Comparison of ENCODE assay signal across 26 cellular contexts in the genomic region with DNA sequence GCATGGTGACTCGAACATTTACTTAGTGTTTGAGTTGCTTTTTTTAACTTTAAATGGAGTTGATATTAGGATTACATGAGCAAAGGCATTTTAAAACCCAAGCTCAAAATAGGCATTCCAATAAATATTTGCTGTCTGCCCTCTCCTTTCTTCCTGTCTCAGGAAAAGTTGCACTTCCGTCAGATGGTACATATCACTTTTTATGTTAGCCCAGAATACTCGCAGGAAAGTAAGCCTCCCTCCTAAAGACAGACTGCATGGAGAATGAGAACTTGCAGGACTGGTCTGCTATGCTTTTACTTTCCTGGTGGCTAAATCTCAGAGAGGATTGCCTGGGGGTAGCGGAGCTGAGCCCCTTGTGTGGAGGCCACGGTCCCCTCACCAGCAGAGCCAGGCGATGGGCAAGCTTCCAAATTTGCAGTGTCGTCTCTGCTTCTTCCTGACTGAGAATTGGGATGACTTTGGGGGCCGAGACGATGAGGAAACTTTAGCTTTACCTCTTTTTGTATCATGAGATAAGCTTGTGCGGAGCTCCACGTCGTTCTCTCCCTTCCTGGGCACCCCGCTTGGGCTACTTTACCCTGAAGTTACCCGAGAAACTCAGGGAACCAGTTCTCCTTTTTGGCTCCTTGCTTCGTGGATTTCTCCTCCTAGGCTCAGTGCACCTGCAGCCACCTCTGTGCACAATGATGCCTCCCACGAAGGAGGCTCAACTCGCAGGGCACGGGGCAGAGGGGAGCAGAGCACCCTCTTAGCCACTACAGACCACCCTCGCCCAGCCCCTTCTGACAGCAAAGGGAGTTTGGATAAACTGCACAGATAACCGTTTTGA.
DNase-seq lines count a peak whose midpoint lies in the region; ATAC-seq, FAIRE-seq and TF ChIP-seq lines count a peak whose summit lies in the region.
"Had no signal": no experiment of that assay in that cellular context is flagged by ENCODE, and none has a peak within 500 bp of the region (broad histone marks: within the 10 kb centered on the region; RNA-seq: fewer than 3 reads in every experiment).

No MANE protein-coding gene starts in this region.

- no peak overlapping the region for H4K5ac ChIP-seq in H1 (ENCODE audit: insufficient read length, low read depth, low read length)

- peaks cover 0 to 6% (median 0%) of the 10 kb centered on the region in 5 donors for H3K27me3 Mint-ChIP-seq in naive thymus-derived CD4-positive, alpha-beta T cell
- H3K27me3 Mint-ChIP-seq in immature natural killer cell (ENCODE audit: low read depth in 3 of 3) = peaks cover 0 to 5% (median 3%) of the 10 kb centered on the region in 3 donors
- H3K27me3 Mint-ChIP-seq: activated CD4-positive, alpha-beta memory T cell treated with anti-CD3 and anti-CD28 coated beads for 36 hours; activated naive CD8-positive, alpha-beta T cell treated with anti-CD3 and anti-CD28 coated beads, Interleukin-2, amount 10 ng/mL, durations not matched to agents 7 days and 5 days; T-cell had no signal

- peaks cover 0 to 2% (median 0%) of the 10 kb centered on the region in 11 donors for H3K9me3 Mint-ChIP-seq in naive thymus-derived CD4-positive, alpha-beta T cell
- peaks cover 0 to 1% (median 0%) of the 10 kb centered on the region in 6 donors for H3K9me3 Mint-ChIP-seq in immature natural killer cell
- H3K9me3 Mint-ChIP-seq: activated CD4-positive, alpha-beta memory T cell treated with anti-CD3 and anti-CD28 coated beads for 36 hours; activated naive CD8-positive, alpha-beta T cell treated with anti-CD3 and anti-CD28 coated beads, Interleukin-2, amount 10 ng/mL, durations not matched to agents 7 days and 5 days; H9; T-cell had no signal

- H3K79me2 ChIP-seq in MM.1S (ENCODE audit: low read length) = peaks cover 47% of the 10 kb centered on the region
- H3K79me2 ChIP-seq in H1 (ENCODE audit: control insufficient read depth in 1 of 2, insufficient read depth in 2 of 2, low read length in 2 of 2) = no peaks in the 10 kb centered on the region

- no peak for ATAC-seq in naive thymus-derived CD4-positive, alpha-beta T cell
- ATAC-seq in HG02610 (IDR thresholded peaks at IDR 0.05; ENCODE audit: unreplicated experiment) (no peak), GM18498 (IDR thresholded peaks at IDR 0.05; ENCODE audit: unreplicated experiment) (no peak)
- ATAC-seq: activated CD4-positive, CD25-positive, alpha-beta regulatory T cell treated with anti-CD3 and anti-CD28 coated beads, Interleukin-2, amount 50 U/mL, for 24 hours; T-cell had no signal

- no peak overlapping the region for H3K14ac ChIP-seq in H1 (ENCODE audit: insufficient read length)

- TF ChIP-seq CTCF in MM.1S (IDR thresholded peaks at IDR 0.05; ENCODE audit: low read length) (no peak), H1 (IDR thresholded peaks at IDR 0.05; ENCODE audit: control extremely low read depth in 1 of 3, insufficient read depth in 1 of 3, low read depth in 1 of 3, low read length in 3 of 3) (no peak)

- no peaks in the 10 kb centered on the region; the same call in 1 of the 2 replicates for H3K23me2 ChIP-seq in H1 (ENCODE audit: low read depth, low read length)

- peak overlapping the region in 2 of 10 donors; percentile 17 to 85 for H3K4me3 Mint-ChIP-seq in naive thymus-derived CD4-positive, alpha-beta T cell
- H3K4me3 Mint-ChIP-seq in immature natural killer cell = no peak overlapping the region
- H3K4me3 Mint-ChIP-seq: activated CD4-positive, alpha-beta memory T cell treated with anti-CD3 and anti-CD28 coated beads for 36 hours; activated naive CD8-positive, alpha-beta T cell treated with anti-CD3 and anti-CD28 coated beads, Interleukin-2, amount 10 ng/mL, durations not matched to agents 7 days and 5 days; H9 had no signal

- 92% methylated on average over 20 of the region's 20 CpGs; no CpG with 5 or more reads in 1 of the 2 experiments for WGBS in H1 (ENCODE audit: extremely low coverage in 1 of 2, insufficient coverage in 1 of 2, insufficient read length in 1 of 2, insufficient replicate concordance in 2 of 2, low coverage in 1 of 2, low lambda C conversion rate in 2 of 2, missing lambda C conversion rate in 1 of 2), 2 experiments

- peak overlapping the region; percentile 97 for H3K4me2 ChIP-seq in BLaER1
- H3K4me2 ChIP-seq in MM.1S (ENCODE audit: low read depth, low read length) = peak overlapping the region; percentile 42; the same call in 1 of the 2 replicates
- no peak overlapping the region for H3K4me2 ChIP-seq in H1 (ENCODE audit: insufficient read depth in 1 of 2, low read depth in 2 of 2, low read length in 2 of 2)

- no peak overlapping the region for H3K18ac ChIP-seq in H1 (ENCODE audit: extremely low read depth, low read length)

- DNase-seq in MM.1S (no peak), H1 (ENCODE audit: low read depth in 1 of 2, low spot score in 2 of 2) (peak in 1 of 2 experiments; percentile 34), immature natural killer cell (no peak), GOT3 (lab: John Stamatoyannopoulos, UW) (no peak)
- peak in 1 of 9 donors; percentile 3 for DNase-seq in naive thymus-derived CD4-positive, alpha-beta T cell
- DNase-seq: activated CD4-positive, alpha-beta memory T cell treated with anti-CD3 and anti-CD28 coated beads for 36 hours; activated effector memory CD4-positive, alpha-beta T cell treated with Interleukin-2 at 50 U/mL for 16 hours; activated naive CD8-positive, alpha-beta T cell treated with anti-CD3 and anti-CD28 coated beads, Interleukin-2, amount 10 ng/mL, durations not matched to agents 7 days and 5 days; AML-193; COR-L47; DMS53; NCI-H1417; NCI-H2081; NCI-H2227 treated with DMSO at 0.1 percent for 48 hours; NCI-H69; T-cell had no signal

- no peak overlapping the region for H2BK12ac ChIP-seq in H1 (ENCODE audit: low read depth, low read length)

- H3K79me1 ChIP-seq in H1 (ENCODE audit: low read depth, low read length) = no peaks in the 10 kb centered on the region

- no peak overlapping the region for H2BK20ac ChIP-seq in H1 (ENCODE audit: low read length)

- peaks cover 23 to 55% (median 48%) of the 10 kb centered on the region in 7 donors for H3K4me1 Mint-ChIP-seq in naive thymus-derived CD4-positive, alpha-beta T cell
- H3K4me1 Mint-ChIP-seq in immature natural killer cell = peaks cover 34 to 40% of the 10 kb centered on the region in 2 donors

- H2AK5ac ChIP-seq in H1 (ENCODE audit: low read depth, low read length) = no peak overlapping the region

- POLR2A ChIA-PET in H1 (lab: Charles Lee; ENCODE audit: partially characterized antibody) = no interaction called here
- POLR2A ChIA-PET in naive thymus-derived CD4-positive, alpha-beta T cell (lab: Charles Lee) = interaction anchor here (0.9 kb wide), 1 partner anchor 213 kb away, joined by 3 read pairs; no protein-coding TSS in a partner anchor

- no peak overlapping the region for H3K4ac ChIP-seq in H1 (replicated peaks; ENCODE audit: insufficient read length, low read depth, low read length)

- no peak overlapping the region for H2BK5ac ChIP-seq in H1 (ENCODE audit: low read depth, low read length)

- H2BK15ac ChIP-seq in H1 (ENCODE audit: low read length) = no peak overlapping the region

- peak overlapping the region in 7 of 9 donors; percentile 19 to 96 (median 68) for H3K27ac Mint-ChIP-seq in naive thymus-derived CD4-positive, alpha-beta T cell
- peak overlapping the region in 1 of 6 donors; percentile 25 for H3K27ac Mint-ChIP-seq in immature natural killer cell
- H3K27ac Mint-ChIP-seq: activated CD4-positive, alpha-beta memory T cell treated with anti-CD3 and anti-CD28 coated beads for 36 hours; activated naive CD8-positive, alpha-beta T cell treated with anti-CD3 and anti-CD28 coated beads, Interleukin-2, amount 10 ng/mL, durations not matched to agents 7 days and 5 days; T-cell had no signal

- H3K9me3 ChIP-seq in BLaER1 (peaks cover 1% of the 10 kb centered on the region), MM.1S (replicated peaks; ENCODE audit: insufficient read depth, low read length) (no peaks in the 10 kb centered on the region), H1 (ENCODE audit: insufficient read depth in 2 of 2, low read depth in 1 of 2, low read length in 1 of 2) (peaks cover 0 to 5% of the 10 kb centered on the region in 2 experiments; a peak in 2 of 4 replicates)
- no peaks in the 10 kb centered on the region for H3K9me3 ChIP-seq in naive thymus-derived CD4-positive, alpha-beta T cell (ENCODE audit: control insufficient read depth in 2 of 3, low read length in 3 of 3)
- H3K9me3 ChIP-seq: ascending aorta had no signal

- H3K4me3 ChIP-seq in BLaER1 (no peak overlapping the region), MM.1S (ENCODE audit: low read length) (peak overlapping the region; percentile 16; the same call in 1 of the 2 replicates), H1 (ENCODE audit: extremely low read depth in 1 of 4, insufficient read depth in 2 of 4, low read depth in 3 of 4, low read length in 4 of 4) (no peak overlapping the region)
- H3K4me3 ChIP-seq in naive thymus-derived CD4-positive, alpha-beta T cell (ENCODE audit: low read length) = no peak overlapping the region
- H3K4me3 ChIP-seq: ascending aorta, tibial nerve had no signal

- no peaks in the 10 kb centered on the region for H3K9me2 ChIP-seq in MM.1S (replicated peaks; ENCODE audit: insufficient read depth, low read length)

- H4K8ac ChIP-seq in H1 (ENCODE audit: extremely low read depth, insufficient read depth, low read length) = peak overlapping the region; percentile 37; the same call in 1 of the 2 replicates

- no peak for TF ChIP-seq POLR2A in H1 (IDR thresholded peaks at IDR 0.05; ENCODE audit: control extremely low read depth in 1 of 2, low read depth in 2 of 2, low read length in 2 of 2)

- CTCF ChIA-PET in H1 (lab: Charles Lee; ENCODE audit: partially characterized antibody) = interaction anchor here (0.8 to 1.3 kb wide), 2 partner anchors 19 to 158 kb away, joined by 3 read pairs; no protein-coding TSS in a partner anchor
- CTCF ChIA-PET in naive thymus-derived CD4-positive, alpha-beta T cell (lab: Charles Lee) = no interaction called here

- intact Hi-C loops in naive thymus-derived CD4-positive, alpha-beta T cell (cut with micrococcal nuclease) = no loop called here

- H2BK120ac ChIP-seq in H1 (replicated peaks; ENCODE audit: low read depth, low read length) = no peak overlapping the region

- no peak for TF ChIP-seq EP300 in H1 (IDR thresholded peaks at IDR 0.05; ENCODE audit: borderline replicate concordance in 1 of 2, low read depth in 2 of 2, low read length in 2 of 2)

- peak overlapping the region; percentile 0; the same call in 1 of the 2 replicates for H3K9ac ChIP-seq in BLaER1
- peak overlapping the region; percentile 36; the same call in 1 of the 2 replicates for H3K9ac ChIP-seq in MM.1S (ENCODE audit: low read length)
- H3K9ac ChIP-seq in H1 (replicated peaks in 1 of 4; ENCODE audit: extremely low read depth in 1 of 4, low read depth in 3 of 4, low read length in 3 of 4) = no peak overlapping the region

- H4K20me1 ChIP-seq in BLaER1 = no peaks in the 10 kb centered on the region
- H4K20me1 ChIP-seq in MM.1S (ENCODE audit: insufficient read depth, low read length) = no peaks in the 10 kb centered on the region
- H4K20me1 ChIP-seq in H1 (replicated peaks in 1 of 2; ENCODE audit: control insufficient read depth in 1 of 2, insufficient read depth in 2 of 2, low read length in 2 of 2) = no peaks in the 10 kb centered on the region

- no peak overlapping the region for H4K91ac ChIP-seq in H1 (replicated peaks; ENCODE audit: insufficient read length, low read length)

- no peak overlapping the region for H3K56ac ChIP-seq in H1 (replicated peaks; ENCODE audit: insufficient read length, low read depth, low read length)

- peaks cover 38% of the 10 kb centered on the region for H3F3A ChIP-seq in MM.1S (ENCODE audit: insufficient read depth, low read length)

- no peak for FAIRE-seq in H1 (lab: Jason Lieb, UNC)
- FAIRE-seq: A204.1, G401.6 had no signal

- H3K36me3 ChIP-seq in BLaER1 = peaks cover 18% of the 10 kb centered on the region
- H3K36me3 ChIP-seq in MM.1S (replicated peaks; ENCODE audit: insufficient read depth, low read length) = no peaks in the 10 kb centered on the region
- H3K36me3 ChIP-seq in H1 (ENCODE audit: control insufficient read depth in 2 of 4, insufficient read depth in 4 of 4, low read length in 3 of 4) = no peaks in the 10 kb centered on the region
- H3K36me3 ChIP-seq in naive thymus-derived CD4-positive, alpha-beta T cell (ENCODE audit: control insufficient read depth in 2 of 3, insufficient read depth in 3 of 3, low read length in 3 of 3) = no peaks in the 10 kb centered on the region
- H3K36me3 ChIP-seq: ascending aorta, tibial nerve had no signal

- H3K27me3 ChIP-seq in BLaER1 (no peaks in the 10 kb centered on the region), MM.1S (replicated peaks; ENCODE audit: insufficient read depth, low read length) (no peaks in the 10 kb centered on the region), H1 (replicated peaks in 1 of 4; ENCODE audit: control insufficient read depth in 3 of 4, extremely low read depth in 1 of 4, insufficient read depth in 3 of 4, low read length in 3 of 4) (no peaks in the 10 kb centered on the region)
- H3K27me3 ChIP-seq in naive thymus-derived CD4-positive, alpha-beta T cell (ENCODE audit: control insufficient read depth in 2 of 2, insufficient read depth in 2 of 2, low read length in 2 of 2) = no peaks in the 10 kb centered on the region
- H3K27me3 ChIP-seq: ascending aorta, tibial nerve had no signal

- H3K27ac ChIP-seq in BLaER1 (peak overlapping the region; percentile 95), MM.1S (ENCODE audit: low read length) (peak overlapping the region; percentile 69), H1 (ENCODE audit: low read depth, low read length) (no peak overlapping the region)
- H3K27ac ChIP-seq in naive thymus-derived CD4-positive, alpha-beta T cell (ENCODE audit: low read depth, low read length) = no peak overlapping the region
- H3K27ac ChIP-seq: epithelial cell of prostate, tibial nerve had no signal

- H3K23ac ChIP-seq in H1 (ENCODE audit: insufficient read length) = no peak overlapping the region

- H3K4me1 ChIP-seq in BLaER1 (peaks cover 63% of the 10 kb centered on the region), MM.1S (ENCODE audit: low read length) (peaks cover 66% of the 10 kb centered on the region), H1 (replicated peaks in 1 of 4; ENCODE audit: control insufficient read depth in 3 of 4, insufficient read depth in 4 of 4, low read length in 3 of 4) (peaks cover 0 to 5% (median 0%) of the 10 kb centered on the region in 4 experiments; a peak in 2 of 7 replicates)
- peaks cover 24 to 43% of the 10 kb centered on the region in 2 donors for H3K4me1 ChIP-seq in naive thymus-derived CD4-positive, alpha-beta T cell (ENCODE audit: control insufficient read depth in 2 of 2, insufficient read depth in 2 of 2, low read length in 2 of 2)

- no peak overlapping the region for H2AFZ ChIP-seq in MM.1S (ENCODE audit: low read length)
- no peak overlapping the region for H2AFZ ChIP-seq in H1 (ENCODE audit: low read length)

- TF ChIP-seq RAD21 in H1 (IDR thresholded peaks at IDR 0.05 in 1 of 2, conservative IDR thresholded peaks at IDR 0.05 in 1 of 2; ENCODE audit: low read depth in 2 of 2, low read length in 2 of 2) = no peak

- H3K36me3 Mint-ChIP-seq in naive thymus-derived CD4-positive, alpha-beta T cell = peaks cover 0 to 14% (median 5%) of the 10 kb centered on the region in 5 donors
- H3K36me3 Mint-ChIP-seq in immature natural killer cell = no peaks in the 10 kb centered on the region
- H3K36me3 Mint-ChIP-seq: activated CD4-positive, alpha-beta memory T cell treated with anti-CD3 and anti-CD28 coated beads for 36 hours; activated naive CD8-positive, alpha-beta T cell treated with anti-CD3 and anti-CD28 coated beads, Interleukin-2, amount 10 ng/mL, durations not matched to agents 7 days and 5 days; T-cell had no signal

Comparison
In these comparisons a context has a peak if more than half of its experiments do, and no peak if none do; other contexts are left out.
1. H3K27ac ChIP-seq: peak in BLaER1 (single experiment) and MM.1S (single experiment); none in H1 (single experiment) and naive thymus-derived CD4-positive, alpha-beta T cell (single experiment).
2. H3K4me2 ChIP-seq: peak in BLaER1 (single experiment) and MM.1S (single experiment); none in H1 (0 of 2).
3. H3K9ac ChIP-seq: peak in BLaER1 (single experiment) and MM.1S (single experiment); none in H1 (0 of 4).